1 cellular context compared by ENCODE assay signal in genomic region chr12:64404470-64405446, GRCh38.
TF ChIP-seq lines count a peak whose summit lies in the region.

No MANE protein-coding gene starts in this region.

TF ChIP-seq in HEK293, 187 proteins besides CTCF, POLR2A, EP300 and RAD21 (continued from another document and continues in another):
- TF ChIP-seq ZNF585B (tag by site-specific recombination; IDR thresholded peaks at IDR 0.05), result no peak
- peak; percentile 87 for TF ChIP-seq ZBTB17 (tag by site-specific recombination; IDR thresholded peaks at IDR 0.05)
- TF ChIP-seq ZNF600 (tag by site-specific recombination; IDR thresholded peaks at IDR 0.05), result peak; percentile 98
- no peak for TF ChIP-seq ZNF354C (tag by site-specific recombination; IDR thresholded peaks at IDR 0.05; ENCODE audit: borderline replicate concordance, low read depth)
- no peak for TF ChIP-seq ZNF548 (tag by site-specific recombination; IDR thresholded peaks at IDR 0.05)
- TF ChIP-seq ZNF510 (tag by site-specific recombination; IDR thresholded peaks at IDR 0.05; ENCODE audit: insufficient replicate concordance), result no peak
- no peak for TF ChIP-seq ZNF473 (tag by site-specific recombination; IDR thresholded peaks at IDR 0.05)
- TF ChIP-seq ZNF19 (tag by site-specific recombination; IDR thresholded peaks at IDR 0.05; ENCODE audit: low read depth), result no peak
- TF ChIP-seq ZNF670 (tag by site-specific recombination; IDR thresholded peaks at IDR 0.05; ENCODE audit: low read depth), result no peak
- peak; percentile 80 for TF ChIP-seq ZNF423 (tag by site-specific recombination; IDR thresholded peaks at IDR 0.05)
- peak; percentile 87; the same call in 1 of the 2 replicates for TF ChIP-seq HOXD13 (CRISPR knock-in tag; IDR thresholded peaks at IDR 0.05; ENCODE audit: borderline replicate concordance)
- no peak for TF ChIP-seq ZSCAN18 (tag by site-specific recombination; IDR thresholded peaks at IDR 0.05)
- no peak for TF ChIP-seq ZNF623 (tag by site-specific recombination; IDR thresholded peaks at IDR 0.05)
- TF ChIP-seq ZNF132 (tag by site-specific recombination; IDR thresholded peaks at IDR 0.05; ENCODE audit: borderline replicate concordance), result no peak
- TF ChIP-seq ZNF792 (tag by site-specific recombination; IDR thresholded peaks at IDR 0.05), result no peak
- TF ChIP-seq REPIN1 (tag by site-specific recombination; IDR thresholded peaks at IDR 0.05; ENCODE audit: low read depth), result no peak
- peak; percentile 66 for TF ChIP-seq PRDM1 (tag by site-specific recombination; IDR thresholded peaks at IDR 0.05)
- no peak for TF ChIP-seq ZNF16 (tag by site-specific recombination; IDR thresholded peaks at IDR 0.05; ENCODE audit: low read depth)
- TF ChIP-seq KLF1 (tag by site-specific recombination; IDR thresholded peaks at IDR 0.05), result 0 out of 2 replicates have a peak, but pooled peaks have one; percentile 40
- TF ChIP-seq ZBTB26 (tag by site-specific recombination; optimal IDR thresholded peaks at IDR 0.05), result peak; percentile 98
- TF ChIP-seq ZNF560 (tag by site-specific recombination; IDR thresholded peaks at IDR 0.05; ENCODE audit: borderline replicate concordance), result no peak
- TF ChIP-seq MEIS1 (CRISPR knock-in tag; IDR thresholded peaks at IDR 0.05; ENCODE audit: borderline replicate concordance), result no peak
- no peak for TF ChIP-seq TCF7L2 (IDR thresholded peaks at IDR 0.05; ENCODE audit: borderline replicate concordance, low read depth, low read length)
- TF ChIP-seq ZNF140 (tag by site-specific recombination; IDR thresholded peaks at IDR 0.05), result no peak
- TF ChIP-seq ZNF133 (tag by site-specific recombination; IDR thresholded peaks at IDR 0.05), result no peak
- 0 out of 2 replicates have a peak, but pooled peaks have one; percentile 39 for TF ChIP-seq ZNF768 (tag by site-specific recombination; IDR thresholded peaks at IDR 0.05)
- no peak for TF ChIP-seq OSR2 (tag by site-specific recombination; IDR thresholded peaks at IDR 0.05)
- peak; percentile 60 for TF ChIP-seq PRDM10 (tag by site-specific recombination; IDR thresholded peaks at IDR 0.05)
- no peak for TF ChIP-seq ZNF654 (tag by site-specific recombination; IDR thresholded peaks at IDR 0.05; ENCODE audit: low read depth)
- peak; percentile 75; the same call in 1 of the 2 replicates for TF ChIP-seq SP7 (tag by site-specific recombination; IDR thresholded peaks at IDR 0.05)
- TF ChIP-seq YY1 (tag by site-specific recombination; IDR thresholded peaks at IDR 0.05), result peak; percentile 73; the same call in 1 of the 2 replicates
- no peak for TF ChIP-seq ZNF292 (tag by site-specific recombination; IDR thresholded peaks at IDR 0.05; ENCODE audit: borderline replicate concordance, low read depth)
- peak; percentile 91 for TF ChIP-seq ZBTB11 (tag by site-specific recombination; conservative IDR thresholded peaks at IDR 0.05; ENCODE audit: low read depth)
- no peak for TF ChIP-seq ZNF280D (tag by site-specific recombination; IDR thresholded peaks at IDR 0.05)
- TF ChIP-seq BCL6B (tag by site-specific recombination; IDR thresholded peaks at IDR 0.05), result no peak
- peak; percentile 95 for TF ChIP-seq ZNF610 (tag by site-specific recombination; IDR thresholded peaks at IDR 0.05; ENCODE audit: borderline replicate concordance)
- TF ChIP-seq PRDM2 (tag by site-specific recombination; IDR thresholded peaks at IDR 0.05; ENCODE audit: borderline replicate concordance), result no peak
